15 cellular contexts compared by ENCODE assay signal in the genomic region with DNA sequence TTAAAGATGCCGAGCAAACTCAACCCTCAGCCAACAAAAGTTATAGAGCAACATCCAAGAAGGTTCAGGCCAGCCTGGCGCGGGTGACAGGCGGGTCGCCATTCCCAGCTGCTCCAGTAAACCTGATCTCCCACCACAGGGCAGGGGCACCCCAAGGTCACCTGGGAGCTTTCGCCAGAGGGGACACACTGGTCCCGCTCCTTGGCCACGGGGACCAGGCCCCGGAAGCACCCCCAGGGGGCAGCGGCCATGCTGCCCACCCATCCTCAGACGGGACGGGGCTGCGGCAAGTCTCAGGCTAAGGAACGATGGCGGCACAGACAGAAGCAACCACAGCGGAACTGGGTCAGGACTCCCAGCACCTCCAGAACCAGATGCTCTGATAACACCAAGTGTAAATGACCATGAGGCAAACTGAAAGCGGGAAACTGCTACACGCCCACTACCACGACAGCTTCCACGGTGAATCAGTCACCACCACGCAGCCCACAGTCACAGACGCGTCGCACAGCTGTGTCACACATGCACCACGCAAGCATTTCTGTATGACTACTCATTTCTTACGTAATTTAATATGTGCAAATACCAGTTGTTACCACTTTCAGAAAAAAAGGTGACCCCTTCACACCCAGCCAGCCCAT.
A peak's percentile ranks its signal among the peaks of the same experiment; 100 is the strongest.
DNase-seq lines count a peak whose midpoint lies in the region; ATAC-seq and TF ChIP-seq lines count a peak whose summit lies in the region.
"Had no signal": no experiment of that assay in that cellular context is flagged by ENCODE, and none has a peak within 500 bp of the region (broad histone marks: within the 10 kb centered on the region; RNA-seq: fewer than 3 reads in every experiment).

No MANE protein-coding gene starts in this region.

- H3K36me3 Mint-ChIP-seq in activated naive CD8-positive, alpha-beta T cell treated with anti-CD3 and anti-CD28 coated beads, Interleukin-2, amount 50 U/mL, for 24 hours (ENCODE audit: low read depth) = no peaks in the 10 kb centered on the region

- peak overlapping the region; percentile 14 for H3K27ac Mint-ChIP-seq in activated naive CD8-positive, alpha-beta T cell treated with anti-CD3 and anti-CD28 coated beads, Interleukin-2, amount 50 U/mL, for 24 hours
- H3K27ac Mint-ChIP-seq: activated CD4-positive, alpha-beta T cell treated with anti-CD3 and anti-CD28 coated beads, Interleukin-2, amount 10 ng/mL, durations not matched to agents 7 days and 5 days had no signal

- no peak overlapping the region for H3K4me3 ChIP-seq in skeletal muscle cell (ENCODE audit: low read depth, low read length)
- H3K4me3 ChIP-seq: tibial nerve had no signal

- ATAC-seq in activated CD4-positive, CD25-positive, alpha-beta regulatory T cell treated with anti-CD3 and anti-CD28 coated beads, Interleukin-2, amount 50 U/mL, for 24 hours = peak; percentile 41 to 75
- ATAC-seq in activated naive CD8-positive, alpha-beta T cell treated with anti-CD3 and anti-CD28 coated beads, Interleukin-2, amount 50 U/mL, for 24 hours = peak; percentile 42
- ATAC-seq: foreskin keratinocyte, SK-N-SH treated with all-trans-retinoic acid at 6 μM for 48 hours had no signal

- TF ChIP-seq CTCF in GM10248 (IDR thresholded peaks at IDR 0.05; ENCODE audit: control extremely low read depth, extremely low read depth, low read depth, missing control alignments) = no peak

- H3K27me3 Mint-ChIP-seq in activated naive CD8-positive, alpha-beta T cell treated with anti-CD3 and anti-CD28 coated beads, Interleukin-2, amount 50 U/mL, for 24 hours = no peaks in the 10 kb centered on the region
- H3K27me3 Mint-ChIP-seq: activated CD4-positive, alpha-beta T cell treated with anti-CD3 and anti-CD28 coated beads, Interleukin-2, amount 10 ng/mL, durations not matched to agents 7 days and 5 days had no signal

- CTCF ChIA-PET in GM10248 (lab: Yijun Ruan, JAX) = interaction anchor here (0.6 kb wide), 1 partner anchor 12 kb away, joined by 3 read pairs; no protein-coding TSS in a partner anchor

- H3K4me1 Mint-ChIP-seq in activated naive CD8-positive, alpha-beta T cell treated with anti-CD3 and anti-CD28 coated beads, Interleukin-2, amount 50 U/mL, for 24 hours = peaks cover 7% of the 10 kb centered on the region
- H3K4me1 Mint-ChIP-seq: activated CD4-positive, alpha-beta T cell treated with anti-CD3 and anti-CD28 coated beads, Interleukin-2, amount 10 ng/mL, durations not matched to agents 7 days and 5 days had no signal

- H3K9me3 Mint-ChIP-seq in activated naive CD8-positive, alpha-beta T cell treated with anti-CD3 and anti-CD28 coated beads, Interleukin-2, amount 50 U/mL, for 24 hours = no peaks in the 10 kb centered on the region
- H3K9me3 Mint-ChIP-seq: activated CD4-positive, alpha-beta T cell treated with anti-CD3 and anti-CD28 coated beads, Interleukin-2, amount 10 ng/mL, durations not matched to agents 7 days and 5 days had no signal

- H3K4me3 Mint-ChIP-seq in activated naive CD8-positive, alpha-beta T cell treated with anti-CD3 and anti-CD28 coated beads, Interleukin-2, amount 50 U/mL, for 24 hours = no peak overlapping the region
- H3K4me3 Mint-ChIP-seq: activated CD4-positive, alpha-beta T cell treated with anti-CD3 and anti-CD28 coated beads, Interleukin-2, amount 10 ng/mL, durations not matched to agents 7 days and 5 days had no signal

- DNase-seq in activated CD4-positive, CD25-positive, alpha-beta regulatory T cell treated with anti-CD3 and anti-CD28 coated beads, Interleukin-2, amount 50 U/mL, for 72 hours = no peak
- DNase-seq in GM10248 (ENCODE audit: extremely low spot score) = peak; percentile 48
- peak; percentile 26 for DNase-seq in activated naive CD8-positive, alpha-beta T cell treated with anti-CD3 and anti-CD28 coated beads, Interleukin-2, amount 50 U/mL, for 24 hours
- DNase-seq in skeletal muscle cell (ENCODE audit: low read depth) = peak; percentile 16
- DNase-seq in NCI-H82 (lab: John Stamatoyannopoulos, UW) = no peak
- no peak for DNase-seq in kidney glomerular epithelial cell (lab: John Stamatoyannopoulos, UW)
- no peak for DNase-seq in effector CD8-positive, alpha-beta T cell (lab: John Stamatoyannopoulos, UW)
- DNase-seq: 8988T; activated CD4-positive, alpha-beta T cell treated with anti-CD3 and anti-CD28 coated beads, Interleukin-2, amount 10 ng/mL, durations not matched to agents 7 days and 5 days; cortex of kidney; foreskin keratinocyte; NCI-H2081 had no signal

- POLR2A ChIA-PET in GM10248 (lab: Yijun Ruan, JAX) = no interaction called here

Comparison
In these comparisons a context has a peak if more than half of its experiments do, and no peak if none do; other contexts are left out.
1. DNase-seq: peak in GM10248 (single experiment), activated naive CD8-positive, alpha-beta T cell treated with anti-CD3 and anti-CD28 coated beads, Interleukin-2, amount 50 U/mL, for 24 hours (single experiment) and skeletal muscle cell (single experiment); none in activated CD4-positive, CD25-positive, alpha-beta regulatory T cell treated with anti-CD3 and anti-CD28 coated beads, Interleukin-2, amount 50 U/mL, for 72 hours (single experiment), NCI-H82 (single experiment), kidney glomerular epithelial cell (single experiment) and effector CD8-positive, alpha-beta T cell (single experiment).